Comparison of ENCODE assay signal across 8 cellular contexts in genomic region chr1:37919277-37919676, GRCh38. TPM values are rescaled to one million over a fixed set of nuclear protein-coding genes. Genes with fewer than 3 reads are reported as not detected.
DNase-seq lines count a peak whose midpoint lies in the region; ATAC-seq, FAIRE-seq and TF ChIP-seq lines count a peak whose summit lies in the region.

No MANE protein-coding gene starts in this region.

- in situ Hi-C loops in GM12878 (cut with MboI), result no loop called here

- H3K36me3 ChIP-seq in GM12878 (ENCODE audit: control insufficient read depth in 2 of 2, insufficient read depth in 2 of 2, low read length in 1 of 2), result peaks cover 0 to 7% of the 10 kb centered on the region in 2 experiments; a peak in 3 of 4 replicates

- no peak overlapping the region for H3K9ac ChIP-seq in GM12878 (ENCODE audit: control insufficient read depth, insufficient read depth, low read length)

- TF ChIP-seq RAD21 in GM12878 (IDR thresholded peaks at IDR 0.05; ENCODE audit: insufficient read depth, low read depth, low read length), result peak; percentile 50

- TF ChIP-seq CTCF in GM12878 (IDR thresholded peaks at IDR 0.05 in 2 of 3, conservative IDR thresholded peaks at IDR 0.05 in 1 of 3; ENCODE audit: control insufficient read depth in 2 of 3, extremely low read depth in 1 of 3, insufficient read depth in 1 of 3, low read depth in 3 of 3, low read length in 3 of 3), result peak; percentile 17 to 62 (median 61)

- H3K79me2 ChIP-seq in GM12878 (ENCODE audit: control insufficient read depth, insufficient read depth, low read length), result peaks cover 59% of the 10 kb centered on the region

- no peak overlapping the region for H3K4me3 ChIP-seq in Jurkat, Clone E6-1 (ENCODE audit: low read length)
- no peak overlapping the region for H3K4me3 ChIP-seq in GM12878

- H3K4me1 ChIP-seq in GM12878 (ENCODE audit: control insufficient read depth, insufficient read depth, low read length), result peaks cover 30% of the 10 kb centered on the region

- POLR2A ChIA-PET in GM12878 (lab: Charles Lee), result no interaction called here

- H3K27ac ChIP-seq in GM12878 (ENCODE audit: control insufficient read depth, insufficient read depth), result no peak overlapping the region

- 6% methylated on average over 1 of the region's 1 CpG for WGBS in GM12878 (ENCODE audit: insufficient coverage, insufficient replicate concordance, low lambda C conversion rate, missing lambda C conversion rate)

- TF ChIP-seq EP300 in GM12878 (IDR thresholded peaks at IDR 0.05; ENCODE audit: borderline replicate concordance in 1 of 2, control insufficient read depth in 1 of 2, low read depth in 2 of 2, low read length in 2 of 2), result no peak

- no TSS peak for BruUV-seq in GM12878 (replicated peaks; lab: Mats Ljungman, UMichigan)

- no peaks in the 10 kb centered on the region for H4K20me1 ChIP-seq in GM12878 (ENCODE audit: control insufficient read depth, insufficient read depth)

- H3K9me3 ChIP-seq in GM12878 (replicated peaks; ENCODE audit: control insufficient read depth, insufficient read depth, low read length), result no peaks in the 10 kb centered on the region; the same call in 2 of the 3 replicates

- no peak overlapping the region for H2AFZ ChIP-seq in GM12878 (ENCODE audit: control insufficient read depth, low read depth, low read length)

- intact Hi-C loops in GM12878 (cut with micrococcal nuclease; ENCODE audit: unreplicated experiment), result no loop called here

- no peaks in the 10 kb centered on the region for H3K27me3 ChIP-seq in GM12878 (replicated peaks in 1 of 2; ENCODE audit: control insufficient read depth in 2 of 2, insufficient read depth in 2 of 2, low read length in 1 of 2)

- no peak for TF ChIP-seq POLR2A in GM12878 (IDR thresholded peaks at IDR 0.05; ENCODE audit: low read depth, low read length)

- CTCF ChIA-PET in GM12878 (lab: Yijun Ruan, JAX), result interaction anchor here (1.6 kb wide), 1 partner anchor 12 kb away, joined by 3 read pairs; no protein-coding TSS in a partner anchor

- RAD21 ChIA-PET in GM12878 (lab: Charles Lee; ENCODE audit: unreplicated experiment), result no interaction called here

- FAIRE-seq in GM12878 (lab: Jason Lieb, UNC), result no peak

- H3K4me2 ChIP-seq in GM12878 (ENCODE audit: control insufficient read depth, insufficient read depth), result no peak overlapping the region

- SMC1A ChIA-PET in GM12878 (lab: Charles Lee; ENCODE audit: uncharacterized antibody, unreplicated experiment), result no interaction called here

- DNase-seq in D341Med (ENCODE audit: low spot score) (peak; percentile 45), GM12878 (ENCODE audit: low read depth, low spot score) (no peak), lung microvascular endothelial cell (ENCODE audit: low read depth in 2 of 2) (peak; percentile 33 to 46), T-helper 9 cell (no peak), LoVo (ENCODE audit: low spot score) (no peak)
- DNase-seq in Jurkat, Clone E6-1 (ENCODE audit: low read depth, low spot score), result peak; percentile 54
- no peak for DNase-seq in activated CD4-positive, alpha-beta T cell treated with anti-CD3 and anti-CD28 coated beads for 1 hour

- ATAC-seq in GM12878 (peak; percentile 67), GM21576 (IDR thresholded peaks at IDR 0.05; ENCODE audit: unreplicated experiment) (no peak)

TF ChIP-seq in GM12878, 131 proteins besides CTCF, POLR2A, EP300 and RAD21:
- TF ChIP-seq POLR2AphosphoS5 (IDR thresholded peaks at IDR 0.05; ENCODE audit: low read length) (no peak), SKIL (IDR thresholded peaks at IDR 0.05; ENCODE audit: low read depth, poor library complexity, severe bottlenecking) (no peak), RBBP5 (conservative IDR thresholded peaks at IDR 0.05) (no peak), HDAC2 (IDR thresholded peaks at IDR 0.05) (no peak), YBX1 (IDR thresholded peaks at IDR 0.05) (no peak), SMC3 (IDR thresholded peaks at IDR 0.05; ENCODE audit: borderline replicate concordance, low read length) (peak; percentile 46; the same call in 1 of the 2 replicates)

RNA-seq across cellular contexts. Expression of gene INPP5B, which starts 27.6 kb away (rescaled TPM):
- 19.2 TPM for polyA plus RNA-seq in Jurkat, Clone E6-1 (2012; ENCODE audit: insufficient read depth, insufficient read length)
- 129 and 133 TPM in 2 replicates for total RNA-seq in GM12878 (2013; cell fraction: nucleolus; rRNA removed)
- 38.5 and 46.2 TPM in 2 replicates for total RNA-seq in GM12878 (2014; rRNA removed)
- 28.8 and 28.9 TPM in 2 replicates for total RNA-seq in GM12878 (2014; rRNA removed; fragmentation: Illumina TruSeq; extraction: Trizol)
- 32.0 and 32.6 TPM in 2 replicates for total RNA-seq in GM12878 (2021)
- 16.3 TPM for polyA plus RNA-seq in GM12878 (2011; ENCODE audit: low read depth)
- polyA plus RNA-seq in GM12878 (2011; rRNA removed), result 45.0 and 54.4 TPM in 2 replicates
- 43.4 and 43.6 TPM in 2 replicates for polyA plus RNA-seq in GM12878 (2011; cell fraction: cytosol; rRNA removed)
- polyA plus RNA-seq in GM12878 (2011; cell fraction: nucleus; rRNA removed), result 73.7 and 81.6 TPM in 2 replicates
- 17.4 and 21.7 TPM in 2 replicates for polyA plus RNA-seq in GM12878 (2012)
- polyA plus RNA-seq in GM12878 (2014; fragmentation: Illumina TruSeq; extraction: Trizol), result 25.0 and 27.1 TPM in 2 replicates
- 10 to 100 TPM; 10.9 to 14.6 TPM for polyA plus RNA-seq in GM12878 (2014; fragmentation: Nextera tagmentation; extraction: Ambion mirVana)
- polyA plus RNA-seq in GM12878 (2014; rRNA removed), result 27.8 and 29.7 TPM in 2 replicates
- 10 to 100 TPM; 18.3 to 22.2 TPM for polyA plus RNA-seq in GM12878 (2016; fragmentation: Nextera tagmentation; extraction: Ambion mirVana)
- 50.5 and 57.4 TPM in 2 replicates for polyA minus RNA-seq in GM12878 (2011; rRNA and poly(A)+ RNA removed)
- 16.6 and 20.0 TPM in 2 replicates for polyA minus RNA-seq in GM12878 (2011; cell fraction: cytosol; rRNA and poly(A)+ RNA removed)
- polyA minus RNA-seq in GM12878 (2011; cell fraction: nucleus; rRNA and poly(A)+ RNA removed), result 32.5 and 63.1 TPM in 2 replicates
- total RNA-seq in lung microvascular endothelial cell, result 13.9 and 20.6 TPM in 2 replicates

RNA-seq across cellular contexts. Expression of gene MTF1, which starts 59.9 kb away (rescaled TPM):
- polyA plus RNA-seq in Jurkat, Clone E6-1 (2012; ENCODE audit: insufficient read depth, insufficient read length), result 7.3 TPM
- total RNA-seq in GM12878 (2013; cell fraction: nucleolus; rRNA removed), result 6.5 and 6.9 TPM in 2 replicates
- total RNA-seq in GM12878 (2014; rRNA removed) (2.0 and 2.2 TPM in 2 replicates), GM12878 (2014; rRNA removed; fragmentation: Illumina TruSeq; extraction: Trizol) (6.3 and 6.6 TPM in 2 replicates), GM12878 (2021) (19.2 and 20.4 TPM in 2 replicates), lung microvascular endothelial cell (1.3 and 2.0 TPM in 2 replicates)
- polyA plus RNA-seq in GM12878 (2011; ENCODE audit: low read depth), result 4.0 TPM
- polyA plus RNA-seq in GM12878 (2011; rRNA removed) (6.7 and 6.8 TPM in 2 replicates), GM12878 (2014; fragmentation: Illumina TruSeq; extraction: Trizol) (9.4 and 11.8 TPM in 2 replicates), GM12878 (2014; fragmentation: Nextera tagmentation; extraction: Ambion mirVana) (1 to 10 TPM; 2.8 to 4.4 TPM), GM12878 (2014; rRNA removed) (5.5 and 5.6 TPM in 2 replicates), GM12878 (2016; fragmentation: Nextera tagmentation; extraction: Ambion mirVana) (10 to 100 TPM; 13.7 to 14.7 TPM)
- 5.3 and 5.9 TPM in 2 replicates for polyA plus RNA-seq in GM12878 (2011; cell fraction: cytosol; rRNA removed)
- 5.1 and 14.7 TPM in 2 replicates for polyA plus RNA-seq in GM12878 (2011; cell fraction: nucleus; rRNA removed)
- polyA plus RNA-seq in GM12878 (2012), result 4.0 and 8.6 TPM in 2 replicates
- polyA minus RNA-seq in GM12878 (2011; rRNA and poly(A)+ RNA removed), result 10.7 and 28.2 TPM in 2 replicates
- polyA minus RNA-seq in GM12878 (2011; cell fraction: cytosol; rRNA and poly(A)+ RNA removed), result 2.7 and 4.2 TPM in 2 replicates
- polyA minus RNA-seq in GM12878 (2011; cell fraction: nucleus; rRNA and poly(A)+ RNA removed), result 2.8 and 5.0 TPM in 2 replicates

Comparison
In these comparisons a context has a peak if more than half of its experiments do, and no peak if none do; other contexts are left out.
1. DNase-seq: peak in D341Med (single experiment), Jurkat, Clone E6-1 (single experiment) and lung microvascular endothelial cell (2 of 2); none in GM12878 (single experiment), T-helper 9 cell (single experiment), LoVo (single experiment) and activated CD4-positive, alpha-beta T cell treated with anti-CD3 and anti-CD28 coated beads for 1 hour (single experiment).